ENCODE assay signal across 1 cellular context in the genomic region with DNA sequence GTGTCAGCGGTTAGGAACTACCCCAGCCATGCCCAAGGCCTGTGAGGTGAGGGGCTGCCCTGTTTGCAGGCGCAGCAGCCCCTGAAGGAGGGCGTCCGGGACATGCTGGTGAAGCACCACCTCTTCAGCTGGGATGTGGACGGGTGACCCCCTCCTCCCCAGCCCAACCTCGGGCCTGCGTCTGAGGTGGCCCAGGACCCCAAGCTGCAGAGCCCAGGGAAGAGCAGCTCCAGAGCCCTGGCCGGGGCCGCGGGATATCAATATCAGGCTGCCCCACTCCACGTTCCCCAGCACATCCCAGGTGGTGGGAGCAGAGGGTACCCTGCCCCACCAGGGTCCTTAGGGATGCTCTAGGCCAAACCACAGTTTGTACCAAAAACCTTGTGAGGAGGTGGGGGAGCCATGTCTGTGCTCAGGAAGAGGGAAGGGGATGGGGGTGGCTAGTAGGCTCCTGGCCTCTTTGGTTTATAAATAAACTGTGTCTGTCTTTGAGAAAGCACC.
TF ChIP-seq lines count a peak whose summit lies in the region.

No MANE protein-coding gene starts in this region.

TF ChIP-seq in HepG2, 621 proteins besides CTCF, POLR2A, EP300 and RAD21:
- no peak for TF ChIP-seq ZNF720 (CRISPR knock-in tag; IDR thresholded peaks at IDR 0.05)
- TF ChIP-seq, protein P1, sequence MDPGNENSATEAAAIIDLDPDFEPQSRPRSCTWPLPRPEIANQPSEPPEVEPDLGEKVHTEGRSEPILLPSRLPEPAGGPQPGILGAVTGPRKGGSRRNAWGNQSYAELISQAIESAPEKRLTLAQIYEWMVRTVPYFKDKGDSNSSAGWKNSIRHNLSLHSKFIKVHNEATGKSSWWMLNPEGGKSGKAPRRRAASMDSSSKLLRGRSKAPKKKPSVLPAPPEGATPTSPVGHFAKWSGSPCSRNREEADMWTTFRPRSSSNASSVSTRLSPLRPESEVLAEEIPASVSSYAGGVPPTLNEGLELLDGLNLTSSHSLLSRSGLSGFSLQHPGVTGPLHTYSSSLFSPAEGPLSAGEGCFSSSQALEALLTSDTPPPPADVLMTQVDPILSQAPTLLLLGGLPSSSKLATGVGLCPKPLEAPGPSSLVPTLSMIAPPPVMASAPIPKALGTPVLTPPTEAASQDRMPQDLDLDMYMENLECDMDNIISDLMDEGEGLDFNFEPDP (CRISPR knock-in tag; conservative IDR thresholded peaks at IDR 0.05): 0 out of 2 replicates have a peak, but pooled peaks have one; percentile 18
- TF ChIP-seq SKI (IDR thresholded peaks at IDR 0.05; ENCODE audit: partially characterized antibody): no peak
- peak; percentile 19 for TF ChIP-seq AGO2 (optimal IDR thresholded peaks at IDR 0.05; ENCODE audit: low read depth, low read length)
- no peak for TF ChIP-seq SATB2 (CRISPR knock-in tag; IDR thresholded peaks at IDR 0.05)
- no peak for TF ChIP-seq SOX5 (CRISPR knock-in tag; IDR thresholded peaks at IDR 0.05; ENCODE audit: borderline replicate concordance)
